Comparison of ENCODE assay signal across 9 cellular contexts in genomic region chr7:101943306-101943705, GRCh38.
"Had no signal": no experiment of that assay in that cellular context is flagged by ENCODE, and none has a peak within 500 bp of the region (broad histone marks: within the 10 kb centered on the region; RNA-seq: fewer than 3 reads in every experiment).

No MANE protein-coding gene starts in this region.

- H3K9me3 ChIP-seq: tibial artery had no signal

- H3K27me3 ChIP-seq: tibial artery had no signal

- ATAC-seq: activated CD4-positive, CD25-positive, alpha-beta regulatory T cell treated with anti-CD3 and anti-CD28 coated beads, Interleukin-2, amount 50 U/mL, for 24 hours; natural killer cell treated with Interleukin-12 subunit alpha and Interleukin-12 subunit beta and Interleukin-15 and Interleukin-18, amount 100 ng/mL, for 72 hours had no signal

- DNase-seq: activated CD4-positive, alpha-beta T cell treated with anti-CD3 and anti-CD28 coated beads, Interleukin-2, amount 50 U/mL, for 4 hours; activated T-cell treated with anti-CD3 and anti-CD28 coated beads, Interleukin-2, amount 50 U/mL, for 1 hour; central memory CD4-positive, alpha-beta T cell; dermis blood vessel endothelial cell; glutamatergic neuron; tibial artery had no signal

- H3K36me3 ChIP-seq: tibial artery had no signal

- H3K4me3 ChIP-seq: skin epidermis, tibial artery had no signal
